12 cellular contexts compared by ENCODE assay signal in genomic region chr14:51862839-51863235, GRCh38. TPM values are rescaled to one million over a fixed set of nuclear protein-coding genes. Genes with fewer than 3 reads are reported as not detected.
DNase-seq lines count a peak whose midpoint lies in the region; ATAC-seq and TF ChIP-seq lines count a peak whose summit lies in the region.
"Had no signal": no experiment of that assay in that cellular context is flagged by ENCODE, and none has a peak within 500 bp of the region (broad histone marks: within the 10 kb centered on the region; RNA-seq: fewer than 3 reads in every experiment).

No MANE protein-coding gene starts in this region.

- no peak for DNase-seq in activated naive CD4-positive, alpha-beta T cell treated with anti-CD3 and anti-CD28 coated beads, Interleukin-2, amount 50 U/mL, for 16 hours
- DNase-seq in T-helper 17 cell (no peak), hepatocyte (ENCODE audit: low spot score) (no peak), tibial nerve (ENCODE audit: low spot score in 2 of 2) (no peak), H4 (ENCODE audit: low spot score) (no peak)
- DNase-seq: cerebellar nuclear complex, DMS53 had no signal

- H3K4me3 ChIP-seq in hepatocyte (no peak overlapping the region), tibial nerve (peak overlapping the region; percentile 47 to 57 (median 56))

- peaks cover 2% of the 10 kb centered on the region for H3K36me3 Mint-ChIP-seq in activated naive CD4-positive, alpha-beta T cell treated with anti-CD3 and anti-CD28 coated beads, Interleukin-2, amount 50 U/mL, for 24 hours
- H3K36me3 Mint-ChIP-seq in T-helper 17 cell (ENCODE audit: low read depth), result no peaks in the 10 kb centered on the region

- H3K27ac ChIP-seq in hepatocyte (no peak overlapping the region), tibial nerve (peak overlapping the region; percentile 58 to 91 (median 79))
- H3K27ac ChIP-seq: KMS-11, VCaP had no signal

- H3K27me3 Mint-ChIP-seq in activated naive CD4-positive, alpha-beta T cell treated with anti-CD3 and anti-CD28 coated beads, Interleukin-2, amount 50 U/mL, for 24 hours, result no peaks in the 10 kb centered on the region
- H3K27me3 Mint-ChIP-seq in T-helper 17 cell, result no peaks in the 10 kb centered on the region

- no peak for ATAC-seq in T-helper 17 cell
- ATAC-seq in GM18502 (IDR thresholded peaks at IDR 0.05; ENCODE audit: poor library complexity, unreplicated experiment), result no peak
- ATAC-seq in GM19023 (IDR thresholded peaks at IDR 0.05; ENCODE audit: unreplicated experiment), result no peak

- H3K4me1 Mint-ChIP-seq in activated naive CD4-positive, alpha-beta T cell treated with anti-CD3 and anti-CD28 coated beads, Interleukin-2, amount 50 U/mL, for 24 hours, result peaks cover 62% of the 10 kb centered on the region
- peaks cover 39% of the 10 kb centered on the region for H3K4me1 Mint-ChIP-seq in T-helper 17 cell

- H3K9me2 ChIP-seq in hepatocyte (replicated peaks; ENCODE audit: insufficient read depth), result no peaks in the 10 kb centered on the region

- TF ChIP-seq CTCF in hepatocyte (IDR thresholded peaks at IDR 0.05; ENCODE audit: poor library complexity) (no peak), tibial nerve (IDR thresholded peaks at IDR 0.05) (no peak)

- peaks cover 16% of the 10 kb centered on the region for H3K4me1 ChIP-seq in hepatocyte (ENCODE audit: insufficient read depth)
- H3K4me1 ChIP-seq in tibial nerve, result peaks cover 0 to 55% (median 20%) of the 10 kb centered on the region in 4 donors

- H3K4me2 ChIP-seq in hepatocyte, result peak overlapping the region; percentile 81
- H3K4me2 ChIP-seq: KMS-11 had no signal

- peaks cover 16% of the 10 kb centered on the region for H3K27me3 ChIP-seq in hepatocyte
- H3K27me3 ChIP-seq in tibial nerve, result no peaks in the 10 kb centered on the region

- WGBS in hepatocyte (ENCODE audit: low lambda C conversion rate, missing lambda C conversion rate), result 88% methylated on average over 1 of the region's 1 CpG
- 37 to 55% methylated on average over 1 of the region's 1 CpG for WGBS in tibial nerve, 2 donors

- TF ChIP-seq EP300 in tibial nerve (IDR thresholded peaks at IDR 0.05), result no peak

- H3K4me3 Mint-ChIP-seq in activated naive CD4-positive, alpha-beta T cell treated with anti-CD3 and anti-CD28 coated beads, Interleukin-2, amount 50 U/mL, for 24 hours, result peak overlapping the region; percentile 99
- H3K4me3 Mint-ChIP-seq in T-helper 17 cell, result peak overlapping the region; percentile 97

- H4K20me1 ChIP-seq in hepatocyte (ENCODE audit: insufficient read depth, poor library complexity, severe bottlenecking), result no peaks in the 10 kb centered on the region

- no peaks in the 10 kb centered on the region for H3K9me3 Mint-ChIP-seq in activated naive CD4-positive, alpha-beta T cell treated with anti-CD3 and anti-CD28 coated beads, Interleukin-2, amount 50 U/mL, for 24 hours

- TF ChIP-seq POLR2A in tibial nerve (IDR thresholded peaks at IDR 0.05), result no peak

- H3K79me2 ChIP-seq in hepatocyte, result peaks cover 9% of the 10 kb centered on the region

- H2AFZ ChIP-seq in hepatocyte, result no peak overlapping the region

- H3K9me3 ChIP-seq in T-helper 17 cell (ENCODE audit: control insufficient read depth, low read length, poor library complexity, severe bottlenecking), result no peaks in the 10 kb centered on the region
- H3K9me3 ChIP-seq in hepatocyte (ENCODE audit: low read depth), result no peaks in the 10 kb centered on the region
- no peaks in the 10 kb centered on the region for H3K9me3 ChIP-seq in tibial nerve

- peak overlapping the region; percentile 95 for H3K27ac Mint-ChIP-seq in activated naive CD4-positive, alpha-beta T cell treated with anti-CD3 and anti-CD28 coated beads, Interleukin-2, amount 50 U/mL, for 24 hours
- H3K27ac Mint-ChIP-seq in T-helper 17 cell, result no peak overlapping the region

- H3K36me3 ChIP-seq in hepatocyte (replicated peaks; ENCODE audit: insufficient read depth, low read depth), result no peaks in the 10 kb centered on the region
- H3K36me3 ChIP-seq in tibial nerve, result no peaks in the 10 kb centered on the region

RNA-seq across cellular contexts. Expression of gene GNG2, which starts 2.4 kb away (rescaled TPM):
- total RNA-seq in T-helper 17 cell (100 to 1,000 TPM; 194 to 208 TPM), hepatocyte (9.0 and 13.7 TPM in 2 replicates), tibial nerve (100 to 1,000 TPM in 1 of 4 donors, 10 to 100 TPM in 3; 54.3 to 121 (median 73.3) TPM)
- 5.0 and 6.6 TPM in 2 replicates for polyA plus RNA-seq in hepatocyte
- total RNA-seq in H4 (2014; rRNA removed; shearing (Covaris generic)), result 22.1 and 32.3 TPM in 2 replicates
